15 cellular contexts compared by ENCODE assay signal in the genomic region with DNA sequence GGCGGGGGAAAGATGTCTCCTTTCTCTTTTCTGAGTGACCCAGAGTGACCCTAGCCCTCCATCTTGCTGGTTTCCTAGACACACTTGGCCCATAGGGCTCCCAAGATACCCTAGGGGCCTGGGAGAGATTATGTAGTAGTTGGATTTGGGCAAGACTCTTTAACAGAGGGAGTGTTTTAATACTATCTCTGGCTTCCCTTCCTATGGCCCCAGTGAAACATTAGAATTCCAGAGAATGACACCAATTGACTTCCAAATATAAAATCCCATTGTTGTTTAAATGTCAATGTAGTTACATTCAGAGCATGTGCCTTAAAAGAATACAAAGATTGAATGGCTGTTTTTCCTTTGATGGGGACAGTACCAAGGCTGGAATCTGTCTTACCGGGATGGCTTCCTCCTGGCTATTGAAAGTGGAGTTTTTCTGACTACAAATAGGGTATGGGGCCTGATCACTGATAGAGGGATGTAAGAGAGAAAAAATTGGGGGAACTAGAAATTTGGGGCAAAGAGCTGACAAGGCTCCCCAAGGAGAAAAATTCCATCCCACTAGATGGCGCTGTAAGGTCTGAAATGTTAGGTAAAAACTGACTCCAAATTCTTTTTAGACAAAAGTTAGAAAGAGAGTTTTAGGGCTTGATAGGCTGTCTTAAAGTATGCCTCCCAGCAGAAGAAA. TPM values are rescaled to one million over a fixed set of nuclear protein-coding genes. Genes with fewer than 3 reads are reported as not detected.
DNase-seq lines count a peak whose midpoint lies in the region; ATAC-seq and TF ChIP-seq lines count a peak whose summit lies in the region.
"Had no signal": no experiment of that assay in that cellular context is flagged by ENCODE, and none has a peak within 500 bp of the region (broad histone marks: within the 10 kb centered on the region; RNA-seq: fewer than 3 reads in every experiment).

No MANE protein-coding gene starts in this region.

- DNase-seq in ACHN (peak; percentile 5), NCI-H69 (lab: John Stamatoyannopoulos, UW) (peak; percentile 0), epithelial cell of esophagus (ENCODE audit: low read depth) (peak; percentile 2)
- no peak for DNase-seq in T-helper 2 cell treated with Interferon-gamma antibody and Interleukin-4, amounts not matched to agents 5 μg/mL and 100 μg/mL, for 36 hours (ENCODE audit: low spot score)
- no peak for DNase-seq in activated T-helper 2 cell treated with anti-CD3 and anti-CD28 coated beads, Interferon-gamma antibody, Interleukin-2, Interleukin-4, amounts not matched to agents 10 μg/mL and 5 μg/mL and 100 μg/mL, durations not matched to agents 14 hours and 24 hours and 36 hours (ENCODE audit: low spot score)
- DNase-seq in activated T-cell treated with anti-CD3 and anti-CD28 coated beads, Interleukin-2, amount 50 U/mL, for 4 hours, result no peak
- no peak for DNase-seq in activated T-helper 1 cell treated with anti-CD3 and anti-CD28 coated beads, Interleukin-12 subunit alpha, Interleukin-12 subunit beta, Interleukin-2, Interleukin-4 antibody, amounts not matched to agents 30 ng/mL and 10 ng/mL and 1 ng/mL, durations not matched to agents 14 hours and 24 hours and 36 hours (ENCODE audit: low spot score)
- DNase-seq: activated naive CD4-positive, alpha-beta T cell treated with anti-CD3 and anti-CD28 coated beads, Interleukin-2, amount 50 U/mL, for 16 hours; C1 segment of cervical spinal cord; central memory CD4-positive, alpha-beta T cell; esophagus squamous epithelium; NCI-H1436; right cardiac atrium; T-helper 1 cell had no signal

- no peak overlapping the region for H3K4me3 ChIP-seq in epithelial cell of esophagus (ENCODE audit: low read length)
- H3K4me3 ChIP-seq: esophagus squamous epithelium had no signal

- no peaks in the 10 kb centered on the region for H3K9me3 Mint-ChIP-seq in T-helper 2 cell treated with Interferon-gamma antibody and Interleukin-4, amounts not matched to agents 5 μg/mL and 100 μg/mL, for 36 hours
- H3K9me3 Mint-ChIP-seq in activated T-helper 2 cell treated with anti-CD3 and anti-CD28 coated beads, Interferon-gamma antibody, Interleukin-2, Interleukin-4, amounts not matched to agents 10 μg/mL and 5 μg/mL and 100 μg/mL, durations not matched to agents 14 hours and 24 hours and 36 hours, result no peaks in the 10 kb centered on the region
- no peaks in the 10 kb centered on the region for H3K9me3 Mint-ChIP-seq in activated T-cell treated with anti-CD3 and anti-CD28 coated beads, Interleukin-2, amount 50 U/mL, for 4 hours
- no peaks in the 10 kb centered on the region for H3K9me3 Mint-ChIP-seq in activated T-helper 1 cell treated with anti-CD3 and anti-CD28 coated beads, Interleukin-12 subunit alpha, Interleukin-12 subunit beta, Interleukin-2, Interleukin-4 antibody, amounts not matched to agents 30 ng/mL and 10 ng/mL and 1 ng/mL, durations not matched to agents 14 hours and 24 hours and 36 hours

- TF ChIP-seq CTCF in GM12874 (IDR thresholded peaks at IDR 0.05; ENCODE audit: insufficient read depth, low read depth, low read length), result 0 out of 2 replicates have a peak, but pooled peaks have one; percentile 6
- TF ChIP-seq CTCF in epithelial cell of esophagus (IDR thresholded peaks at IDR 0.05; ENCODE audit: insufficient read depth, low read depth, low read length, missing control alignments), result no peak

- no peaks in the 10 kb centered on the region for H3K4me1 Mint-ChIP-seq in T-helper 2 cell treated with Interferon-gamma antibody and Interleukin-4, amounts not matched to agents 5 μg/mL and 100 μg/mL, for 36 hours (ENCODE audit: low read depth)
- no peaks in the 10 kb centered on the region for H3K4me1 Mint-ChIP-seq in activated T-helper 2 cell treated with anti-CD3 and anti-CD28 coated beads, Interferon-gamma antibody, Interleukin-2, Interleukin-4, amounts not matched to agents 10 μg/mL and 5 μg/mL and 100 μg/mL, durations not matched to agents 14 hours and 24 hours and 36 hours (ENCODE audit: low read depth)
- H3K4me1 Mint-ChIP-seq in activated T-cell treated with anti-CD3 and anti-CD28 coated beads, Interleukin-2, amount 50 U/mL, for 4 hours (ENCODE audit: low read depth), result no peaks in the 10 kb centered on the region
- H3K4me1 Mint-ChIP-seq in activated T-helper 1 cell treated with anti-CD3 and anti-CD28 coated beads, Interleukin-12 subunit alpha, Interleukin-12 subunit beta, Interleukin-2, Interleukin-4 antibody, amounts not matched to agents 30 ng/mL and 10 ng/mL and 1 ng/mL, durations not matched to agents 14 hours and 24 hours and 36 hours (ENCODE audit: low read depth), result no peaks in the 10 kb centered on the region

- H3K27me3 Mint-ChIP-seq in T-helper 2 cell treated with Interferon-gamma antibody and Interleukin-4, amounts not matched to agents 5 μg/mL and 100 μg/mL, for 36 hours (ENCODE audit: low read depth), result no peaks in the 10 kb centered on the region
- no peaks in the 10 kb centered on the region for H3K27me3 Mint-ChIP-seq in activated T-helper 2 cell treated with anti-CD3 and anti-CD28 coated beads, Interferon-gamma antibody, Interleukin-2, Interleukin-4, amounts not matched to agents 10 μg/mL and 5 μg/mL and 100 μg/mL, durations not matched to agents 14 hours and 24 hours and 36 hours (ENCODE audit: low read depth)
- H3K27me3 Mint-ChIP-seq in activated T-cell treated with anti-CD3 and anti-CD28 coated beads, Interleukin-2, amount 50 U/mL, for 4 hours (ENCODE audit: low read depth), result no peaks in the 10 kb centered on the region
- no peaks in the 10 kb centered on the region for H3K27me3 Mint-ChIP-seq in activated T-helper 1 cell treated with anti-CD3 and anti-CD28 coated beads, Interleukin-12 subunit alpha, Interleukin-12 subunit beta, Interleukin-2, Interleukin-4 antibody, amounts not matched to agents 30 ng/mL and 10 ng/mL and 1 ng/mL, durations not matched to agents 14 hours and 24 hours and 36 hours (ENCODE audit: insufficient read depth)

- ATAC-seq in activated T-cell treated with anti-CD3 and anti-CD28 coated beads, Interleukin-2, amount 50 U/mL, for 4 hours, result no peak
- ATAC-seq: right cardiac atrium had no signal

- H3K27ac Mint-ChIP-seq in T-helper 2 cell treated with Interferon-gamma antibody and Interleukin-4, amounts not matched to agents 5 μg/mL and 100 μg/mL, for 36 hours, result no peak overlapping the region
- no peak overlapping the region for H3K27ac Mint-ChIP-seq in activated T-helper 2 cell treated with anti-CD3 and anti-CD28 coated beads, Interferon-gamma antibody, Interleukin-2, Interleukin-4, amounts not matched to agents 10 μg/mL and 5 μg/mL and 100 μg/mL, durations not matched to agents 14 hours and 24 hours and 36 hours
- H3K27ac Mint-ChIP-seq in activated T-helper 1 cell treated with anti-CD3 and anti-CD28 coated beads, Interleukin-12 subunit alpha, Interleukin-12 subunit beta, Interleukin-2, Interleukin-4 antibody, amounts not matched to agents 30 ng/mL and 10 ng/mL and 1 ng/mL, durations not matched to agents 14 hours and 24 hours and 36 hours, result no peak overlapping the region

- H3K36me3 Mint-ChIP-seq in T-helper 2 cell treated with Interferon-gamma antibody and Interleukin-4, amounts not matched to agents 5 μg/mL and 100 μg/mL, for 36 hours (ENCODE audit: low read depth), result no peaks in the 10 kb centered on the region
- H3K36me3 Mint-ChIP-seq in activated T-helper 2 cell treated with anti-CD3 and anti-CD28 coated beads, Interferon-gamma antibody, Interleukin-2, Interleukin-4, amounts not matched to agents 10 μg/mL and 5 μg/mL and 100 μg/mL, durations not matched to agents 14 hours and 24 hours and 36 hours (ENCODE audit: low read depth), result no peaks in the 10 kb centered on the region
- H3K36me3 Mint-ChIP-seq in activated T-cell treated with anti-CD3 and anti-CD28 coated beads, Interleukin-2, amount 50 U/mL, for 4 hours (ENCODE audit: insufficient read depth), result no peaks in the 10 kb centered on the region
- H3K36me3 Mint-ChIP-seq in activated T-helper 1 cell treated with anti-CD3 and anti-CD28 coated beads, Interleukin-12 subunit alpha, Interleukin-12 subunit beta, Interleukin-2, Interleukin-4 antibody, amounts not matched to agents 30 ng/mL and 10 ng/mL and 1 ng/mL, durations not matched to agents 14 hours and 24 hours and 36 hours (ENCODE audit: low read depth), result no peaks in the 10 kb centered on the region

- in situ Hi-C loops in ACHN (cut with HindIII; ENCODE audit: low pct_ligation_motif_present, low pct_unique_long_range_greater_than_20kb, low sequenced_read_pairs), result no loop called here

- no peak overlapping the region for H3K4me3 Mint-ChIP-seq in T-helper 2 cell treated with Interferon-gamma antibody and Interleukin-4, amounts not matched to agents 5 μg/mL and 100 μg/mL, for 36 hours
- no peak overlapping the region for H3K4me3 Mint-ChIP-seq in activated T-helper 2 cell treated with anti-CD3 and anti-CD28 coated beads, Interferon-gamma antibody, Interleukin-2, Interleukin-4, amounts not matched to agents 10 μg/mL and 5 μg/mL and 100 μg/mL, durations not matched to agents 14 hours and 24 hours and 36 hours (ENCODE audit: low read depth)
- no peak overlapping the region for H3K4me3 Mint-ChIP-seq in activated T-cell treated with anti-CD3 and anti-CD28 coated beads, Interleukin-2, amount 50 U/mL, for 4 hours
- no peak overlapping the region for H3K4me3 Mint-ChIP-seq in activated T-helper 1 cell treated with anti-CD3 and anti-CD28 coated beads, Interleukin-12 subunit alpha, Interleukin-12 subunit beta, Interleukin-2, Interleukin-4 antibody, amounts not matched to agents 30 ng/mL and 10 ng/mL and 1 ng/mL, durations not matched to agents 14 hours and 24 hours and 36 hours

- intact Hi-C loops in activated T-helper 2 cell treated with anti-CD3 and anti-CD28 coated beads, Interferon-gamma antibody, Interleukin-2, Interleukin-4, amounts not matched to agents 10 μg/mL and 5 μg/mL and 100 μg/mL, durations not matched to agents 14 hours and 24 hours and 36 hours (cut with micrococcal nuclease), result loop anchor here (5.0 kb wide), 1 partner anchor 146 kb away; no protein-coding TSS in a partner anchor
- intact Hi-C loops in activated T-helper 1 cell treated with anti-CD3 and anti-CD28 coated beads, Interleukin-12 subunit alpha, Interleukin-12 subunit beta, Interleukin-2, Interleukin-4 antibody, amounts not matched to agents 30 ng/mL and 10 ng/mL and 1 ng/mL, durations not matched to agents 14 hours and 24 hours and 36 hours (cut with micrococcal nuclease), result loop anchor here (2.0 kb wide), 1 partner anchor 148 kb away; no protein-coding TSS in a partner anchor

RNA-seq across cellular contexts. Expression of a gene that starts 10.7 kb away (rescaled TPM):
- total RNA-seq in activated T-helper 2 cell treated with anti-CD3 and anti-CD28 coated beads, Interferon-gamma antibody, Interleukin-2, Interleukin-4, amounts not matched to agents 10 μg/mL and 5 μg/mL and 100 μg/mL, durations not matched to agents 14 hours and 24 hours and 36 hours, result not detected in 2 replicates
- not detected for total RNA-seq in activated T-cell treated with anti-CD3 and anti-CD28 coated beads, Interleukin-2, amount 50 U/mL, for 4 hours
- total RNA-seq in activated T-helper 1 cell treated with anti-CD3 and anti-CD28 coated beads, Interleukin-12 subunit alpha, Interleukin-12 subunit beta, Interleukin-2, Interleukin-4 antibody, amounts not matched to agents 30 ng/mL and 10 ng/mL and 1 ng/mL, durations not matched to agents 14 hours and 24 hours and 36 hours, result not detected in 2 replicates
- total RNA-seq: esophagus squamous epithelium, right cardiac atrium had no signal

Comparison
In these comparisons a context has a peak if more than half of its experiments do, and no peak if none do; other contexts are left out.
1. DNase-seq: peak in ACHN (single experiment), NCI-H69 (single experiment) and epithelial cell of esophagus (single experiment); none in T-helper 2 cell treated with Interferon-gamma antibody and Interleukin-4, amounts not matched to agents 5 μg/mL and 100 μg/mL, for 36 hours (single experiment), activated T-helper 2 cell treated with anti-CD3 and anti-CD28 coated beads, Interferon-gamma antibody, Interleukin-2, Interleukin-4, amounts not matched to agents 10 μg/mL and 5 μg/mL and 100 μg/mL, durations not matched to agents 14 hours and 24 hours and 36 hours (single experiment), activated T-cell treated with anti-CD3 and anti-CD28 coated beads, Interleukin-2, amount 50 U/mL, for 4 hours (single experiment) and activated T-helper 1 cell treated with anti-CD3 and anti-CD28 coated beads, Interleukin-12 subunit alpha, Interleukin-12 subunit beta, Interleukin-2, Interleukin-4 antibody, amounts not matched to agents 30 ng/mL and 10 ng/mL and 1 ng/mL, durations not matched to agents 14 hours and 24 hours and 36 hours (single experiment).